ENCODE assay signal across 10 cellular contexts in the genomic region with DNA sequence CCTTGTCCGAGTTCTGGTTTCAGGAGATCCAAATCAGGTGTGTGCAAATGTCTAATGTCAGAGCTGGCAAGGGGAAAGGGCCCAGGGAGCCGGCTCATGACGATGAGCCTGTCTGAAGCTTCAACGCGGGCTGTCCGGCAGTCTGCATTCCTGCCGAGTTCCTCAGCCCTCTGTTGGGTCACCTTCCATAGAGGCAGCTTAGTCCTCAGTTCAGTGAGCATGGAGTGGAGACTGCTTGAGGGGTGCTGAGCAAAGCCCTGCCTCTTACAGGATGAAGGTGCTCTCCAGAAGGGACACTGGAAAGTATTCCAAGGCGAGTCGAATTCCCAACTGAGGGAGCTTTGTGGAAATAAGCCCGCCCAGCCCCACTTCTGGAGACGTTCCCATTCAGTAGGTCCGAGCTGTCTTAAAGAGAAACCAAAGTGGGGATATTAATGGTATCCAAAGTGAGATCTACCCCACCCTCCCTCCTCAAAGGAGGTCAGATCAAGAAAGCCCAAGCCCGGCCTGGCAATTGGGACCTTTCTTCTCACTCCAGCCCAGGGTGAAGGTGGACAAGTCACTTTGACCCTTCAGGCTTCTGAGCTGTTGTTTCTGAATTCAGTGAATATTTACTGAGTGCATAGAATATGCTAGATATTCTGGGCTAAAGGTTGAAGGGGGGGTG. TPM values are rescaled to one million over a fixed set of nuclear protein-coding genes. Genes with fewer than 3 reads are reported as not detected.
DNase-seq lines count a peak whose midpoint lies in the region; ATAC-seq and TF ChIP-seq lines count a peak whose summit lies in the region.
"Had no signal": no experiment of that assay in that cellular context is flagged by ENCODE, and none has a peak within 500 bp of the region (broad histone marks: within the 10 kb centered on the region; RNA-seq: fewer than 3 reads in every experiment).

No MANE protein-coding gene starts in this region.

- H3K4me3 Mint-ChIP-seq in nephron, result peak overlapping the region; percentile 71 to 84 (median 77)

- H2AFZ ChIP-seq in SK-N-SH (ENCODE audit: low read depth), result no peak overlapping the region

- H3K36me3 ChIP-seq in SK-N-SH (replicated peaks in 1 of 2; ENCODE audit: control insufficient read depth in 1 of 2, insufficient read depth in 2 of 2, low read length in 1 of 2) (peaks cover 10 to 35% of the 10 kb centered on the region in 2 experiments), transverse colon (no peaks in the 10 kb centered on the region), MG63 (peaks cover 56% of the 10 kb centered on the region)

- H3K4me1 ChIP-seq in SK-N-SH (ENCODE audit: control insufficient read depth in 1 of 2, insufficient read depth in 2 of 2, low read depth in 1 of 2, low read length in 1 of 2), result peaks cover 16 to 22% of the 10 kb centered on the region in 2 experiments; a peak in 2 of 4 replicates
- H3K4me1 ChIP-seq in transverse colon, result peaks cover 6 to 26% (median 9%) of the 10 kb centered on the region in 4 donors

- no peak overlapping the region for H3K9ac ChIP-seq in SK-N-SH

- peaks cover 47% of the 10 kb centered on the region for H3K4me1 Mint-ChIP-seq in nephron

- no peak overlapping the region; a peak in 1 of 4 replicates for H3K27ac ChIP-seq in SK-N-SH (ENCODE audit: low read depth in 2 of 2, low read length in 1 of 2)
- peak overlapping the region; percentile 15 to 97 (median 96) for H3K27ac ChIP-seq in transverse colon
- H3K27ac ChIP-seq: 22Rv1 had no signal

- H3K4me3 ChIP-seq in SK-N-SH (ENCODE audit: low read depth in 2 of 2, low read length in 1 of 2) (peak overlapping the region in 1 of 2 experiments; percentile 83; a peak in 2 of 4 replicates), epithelial cell of esophagus (ENCODE audit: low read length) (peak overlapping the region; percentile 87), transverse colon (no peak overlapping the region), MG63 (no peak overlapping the region)

- TF ChIP-seq RAD21 in SK-N-SH (IDR thresholded peaks at IDR 0.05; ENCODE audit: low read length), result no peak

- intact Hi-C loops in transverse colon (cut with DNase I; ENCODE audit: low total_unique reads), result loop anchor here (10.0 kb wide), 1 partner anchor 113 kb away; no protein-coding TSS in a partner anchor

- no peaks in the 10 kb centered on the region for H3K27me3 ChIP-seq in SK-N-SH (ENCODE audit: insufficient read depth)
- peaks cover 8% of the 10 kb centered on the region for H3K27me3 ChIP-seq in transverse colon
- no peaks in the 10 kb centered on the region for H3K27me3 ChIP-seq in MG63

- H3K9me3 ChIP-seq in SK-N-SH (no peaks in the 10 kb centered on the region), transverse colon (no peaks in the 10 kb centered on the region), MG63 (no peaks in the 10 kb centered on the region)

- in situ Hi-C loops in transverse colon (cut with MboI; ENCODE audit: low pct_ligation_motif_present in 1 of 4, low pct_unique_long_range_greater_than_20kb in 1 of 4, low sequenced_read_pairs in 3 of 4), result loop anchor here in 3 of 4 donors (25.0 kb wide), 2 partner anchors 235 to 1015 kb away; no protein-coding TSS in a partner anchor

- CTCF ChIA-PET in SK-N-SH (lab: Yijun Ruan, JAX), result interaction anchor here (0.9 to 6.1 kb wide), 4 partner anchors 123 to 249 kb away, joined by 3 to 61 read pairs (median 3); no protein-coding TSS in a partner anchor

- 91% methylated on average over 13 of the region's 13 CpGs for WGBS in SK-N-SH (ENCODE audit: low lambda C conversion rate)
- WGBS in transverse colon (ENCODE audit: low coverage in 1 of 2), 2 donors, result 83% methylated on average over 12 of the region's 13 CpGs; no CpG with 5 or more reads in 1 of the 2 donors

- TF ChIP-seq CTCF in SK-N-SH (IDR thresholded peaks at IDR 0.05), result no peak
- no peak for TF ChIP-seq CTCF in epithelial cell of esophagus (IDR thresholded peaks at IDR 0.05; ENCODE audit: insufficient read depth, low read depth, low read length, missing control alignments)
- TF ChIP-seq CTCF in nephron (IDR thresholded peaks at IDR 0.05; ENCODE audit: unreplicated experiment in 3 of 3), result no peak
- no peak for TF ChIP-seq CTCF in transverse colon (IDR thresholded peaks at IDR 0.05)

- ATAC-seq in SK-N-SH treated with all-trans-retinoic acid at 6 μM for 48 hours, result no peak
- no peak for ATAC-seq in GM21576 (IDR thresholded peaks at IDR 0.05; ENCODE audit: unreplicated experiment)

- peaks cover 11% of the 10 kb centered on the region for H3F3A ChIP-seq in SK-N-SH (replicated peaks; ENCODE audit: insufficient read depth)

- H3K4me2 ChIP-seq in SK-N-SH, result peak overlapping the region; percentile 83

- no peak for DNase-seq in SK-N-SH
- DNase-seq in epithelial cell of esophagus (ENCODE audit: low read depth), result peak; percentile 70
- no peak for DNase-seq in transverse colon
- no peak for DNase-seq in MG63
- no peak for DNase-seq in activated gamma-delta T cell treated with Interleukin-2 at 50 U/mL for 16 hours
- DNase-seq: NCI-H1694 treated with DMSO at 0.1 percent for 48 hours had no signal

- H3K36me3 Mint-ChIP-seq in nephron (ENCODE audit: low read depth), result no peaks in the 10 kb centered on the region

- peaks cover 73% of the 10 kb centered on the region for H4K20me1 ChIP-seq in SK-N-SH (ENCODE audit: insufficient read depth)

- H3K9me2 ChIP-seq in SK-N-SH, result no peaks in the 10 kb centered on the region

- H3K27ac Mint-ChIP-seq in nephron, result peak overlapping the region in 2 of 3 experiments; percentile 44 to 50

- peaks cover 45% of the 10 kb centered on the region for H3K27me3 Mint-ChIP-seq in nephron (ENCODE audit: low read depth)

- no peaks in the 10 kb centered on the region for H3K9me3 Mint-ChIP-seq in nephron

- TF ChIP-seq POLR2A in transverse colon (IDR thresholded peaks at IDR 0.05), result no peak

- TF ChIP-seq EP300 in SK-N-SH (IDR thresholded peaks at IDR 0.05; ENCODE audit: borderline replicate concordance in 1 of 2, low read depth in 1 of 2, low read length in 1 of 2) (no peak), transverse colon (IDR thresholded peaks at IDR 0.05; ENCODE audit: low read depth) (no peak)

- POLR2A ChIA-PET in SK-N-SH (lab: Yijun Ruan, JAX), result no interaction called here

- H3K79me2 ChIP-seq in SK-N-SH (ENCODE audit: insufficient read depth), result peaks cover 89% of the 10 kb centered on the region

TF ChIP-seq in SK-N-SH, 30 proteins besides CTCF, POLR2A, EP300 and RAD21:
- TF ChIP-seq MAX (IDR thresholded peaks at IDR 0.05; ENCODE audit: low read depth) (no peak), NFIC (IDR thresholded peaks at IDR 0.05; ENCODE audit: borderline replicate concordance) (no peak), MXI1 (IDR thresholded peaks at IDR 0.05; ENCODE audit: low read depth, low read length) (no peak), EZH2phosphoT487 (IDR thresholded peaks at IDR 0.05; ENCODE audit: borderline replicate concordance, low read depth) (no peak)

TF ChIP-seq in SK-N-SH treated with all-trans-retinoic acid at 6 μM for 48 hours, 23 proteins besides CTCF, POLR2A, EP300 and RAD21:
- TF ChIP-seq, protein P1, sequence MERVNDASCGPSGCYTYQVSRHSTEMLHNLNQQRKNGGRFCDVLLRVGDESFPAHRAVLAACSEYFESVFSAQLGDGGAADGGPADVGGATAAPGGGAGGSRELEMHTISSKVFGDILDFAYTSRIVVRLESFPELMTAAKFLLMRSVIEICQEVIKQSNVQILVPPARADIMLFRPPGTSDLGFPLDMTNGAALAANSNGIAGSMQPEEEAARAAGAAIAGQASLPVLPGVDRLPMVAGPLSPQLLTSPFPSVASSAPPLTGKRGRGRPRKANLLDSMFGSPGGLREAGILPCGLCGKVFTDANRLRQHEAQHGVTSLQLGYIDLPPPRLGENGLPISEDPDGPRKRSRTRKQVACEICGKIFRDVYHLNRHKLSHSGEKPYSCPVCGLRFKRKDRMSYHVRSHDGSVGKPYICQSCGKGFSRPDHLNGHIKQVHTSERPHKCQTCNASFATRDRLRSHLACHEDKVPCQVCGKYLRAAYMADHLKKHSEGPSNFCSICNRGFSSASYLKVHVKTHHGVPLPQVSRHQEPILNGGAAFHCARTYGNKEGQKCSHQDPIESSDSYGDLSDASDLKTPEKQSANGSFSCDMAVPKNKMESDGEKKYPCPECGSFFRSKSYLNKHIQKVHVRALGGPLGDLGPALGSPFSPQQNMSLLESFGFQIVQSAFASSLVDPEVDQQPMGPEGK (CRISPR knock-in tag; IDR thresholded peaks at IDR 0.05; ENCODE audit: borderline replicate concordance), result no peak
- no peak for TF ChIP-seq ZC3H10 (CRISPR knock-in tag; IDR thresholded peaks at IDR 0.05)
- no peak for TF ChIP-seq PPARA (CRISPR knock-in tag; IDR thresholded peaks at IDR 0.05; ENCODE audit: borderline replicate concordance)
- no peak for TF ChIP-seq ZFP30 (CRISPR knock-in tag; IDR thresholded peaks at IDR 0.05)
- no peak for TF ChIP-seq BACH2 (CRISPR knock-in tag; IDR thresholded peaks at IDR 0.05; ENCODE audit: borderline replicate concordance)
- TF ChIP-seq TSHZ2 (CRISPR knock-in tag; IDR thresholded peaks at IDR 0.05), result no peak
- TF ChIP-seq CSDC2 (CRISPR knock-in tag; IDR thresholded peaks at IDR 0.05), result no peak
- no peak for TF ChIP-seq SNAI2 (CRISPR knock-in tag; IDR thresholded peaks at IDR 0.05)

RNA-seq across cellular contexts. Expression of gene EGFR, which starts 3.3 kb away (rescaled TPM):
- 30.7 and 37.6 TPM in 2 replicates for polyA plus RNA-seq in SK-N-SH (2012; rRNA removed)
- 28.1 and 35.5 TPM in 2 replicates for polyA plus RNA-seq in SK-N-SH (2012; cell fraction: cytosol; rRNA removed)
- polyA plus RNA-seq in SK-N-SH (2012; cell fraction: nucleus; rRNA removed), result 63.1 and 73.2 TPM in 2 replicates
- total RNA-seq in transverse colon, result 10 to 100 TPM; 40.0 to 85.7 (median 72.9) TPM
- total RNA-seq in MG63 (2014; rRNA removed; shearing (Covaris generic); ENCODE audit: low replicate concordance), result 20.3 and 21.0 TPM in 2 replicates

Comparison
In these comparisons a context has a peak if more than half of its experiments do, and no peak if none do; other contexts are left out.
1. H3K27ac ChIP-seq: peak in transverse colon (4 of 4); none in SK-N-SH (0 of 2).